In the genomic region with DNA sequence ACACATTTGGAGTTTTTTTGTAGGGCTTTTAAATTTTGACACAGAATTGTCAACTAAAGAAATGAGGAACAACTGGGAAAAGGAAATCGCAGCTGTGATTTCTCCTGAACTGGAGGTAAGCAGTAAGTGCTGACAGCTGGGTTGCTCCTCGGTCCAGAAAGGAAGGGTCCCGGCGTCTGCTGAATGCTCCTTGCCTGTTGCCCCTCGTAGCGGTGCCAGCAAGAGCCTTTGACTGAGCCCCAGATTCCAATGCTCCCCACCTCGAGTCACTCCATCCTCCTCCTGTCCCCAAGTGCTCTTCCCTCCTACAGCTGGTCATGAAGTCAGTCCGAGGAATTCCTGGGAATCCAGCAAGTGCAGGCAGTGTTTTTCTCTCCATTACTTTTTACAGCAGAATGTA, we compare ENCODE assay signal across 16 cellular contexts.
"Had no signal": no experiment of that assay in that cellular context is flagged by ENCODE, and none has a peak within 500 bp of the region (broad histone marks: within the 10 kb centered on the region; RNA-seq: fewer than 3 reads in every experiment).

No MANE protein-coding gene starts in this region.

- ATAC-seq: heart left ventricle, left lobe of liver, T-cell had no signal

- H3K9me3 Mint-ChIP-seq: activated B cell treated with CpG ODN at 0.5 μM for 24 hours, T-cell had no signal

- H3K4me1 Mint-ChIP-seq: activated B cell treated with CpG ODN at 0.5 μM for 24 hours had no signal

- H3K27me3 Mint-ChIP-seq: activated B cell treated with CpG ODN at 0.5 μM for 24 hours, T-cell had no signal

- H3K4me3 ChIP-seq: cardiac muscle cell, colonic mucosa, heart left ventricle, tibial artery, vagina had no signal

- H3K27ac Mint-ChIP-seq: activated B cell treated with CpG ODN at 0.5 μM for 24 hours had no signal

- H3K27ac ChIP-seq: cardiac muscle cell, colonic mucosa, heart left ventricle, tibial artery, vagina had no signal

- H3K4me3 Mint-ChIP-seq: activated B cell treated with CpG ODN at 0.5 μM for 24 hours, T-cell had no signal

- DNase-seq: activated B cell treated with CpG ODN at 0.5 μM for 24 hours; activated CD4-positive, alpha-beta T cell treated with anti-CD3 and anti-CD28 coated beads, Interleukin-2, amount 50 U/mL, for 4 hours; activated CD8-positive, alpha-beta memory T cell treated with anti-CD3 and anti-CD28 coated beads, Interleukin-2, amount 50 U/mL, for 4 hours; activated gamma-delta T cell treated with Interleukin-2 at 50 U/mL for 16 hours; colonic mucosa; effector CD4-positive, alpha-beta T cell; heart left ventricle; islet precursor cell; mammary epithelial cell; stimulated activated CD4-positive, alpha-beta T cell treated with anti-CD3 and anti-CD28 coated beads, Interleukin-15, amount 100 ng/mL, for 24 hours; stimulated activated CD4-positive, alpha-beta T cell treated with anti-CD3 and anti-CD28 coated beads, Interleukin-4, amount 100 ng/mL, for 4 hours; T-cell had no signal
